Comparison of ENCODE assay signal across 10 cellular contexts in genomic region chr11:129373489-129373953, GRCh38. TPM values are rescaled to one million over a fixed set of nuclear protein-coding genes. Genes with fewer than 3 reads are reported as not detected.
DNase-seq lines count a peak whose midpoint lies in the region; ATAC-seq and TF ChIP-seq lines count a peak whose summit lies in the region.
"Had no signal": no experiment of that assay in that cellular context is flagged by ENCODE, and none has a peak within 500 bp of the region (broad histone marks: within the 10 kb centered on the region; RNA-seq: fewer than 3 reads in every experiment).

No MANE protein-coding gene starts in this region.

- TF ChIP-seq CTCF in AG10803 (conservative IDR thresholded peaks at IDR 0.05; ENCODE audit: low read length): no peak
- no peak for TF ChIP-seq CTCF in epithelial cell of proximal tubule (conservative IDR thresholded peaks at IDR 0.05; ENCODE audit: low read depth, low read length)
- no peak for TF ChIP-seq CTCF in neural cell (IDR thresholded peaks at IDR 0.05; ENCODE audit: poor library complexity, severe bottlenecking)

- H3K36me3 Mint-ChIP-seq in activated CD8-positive, alpha-beta T cell treated with anti-CD3 and anti-CD28 coated beads, Interleukin-2, amount 10 ng/mL, durations not matched to agents 7 days and 5 days (ENCODE audit: low read depth): no peaks in the 10 kb centered on the region

- peaks cover 82% of the 10 kb centered on the region for H3K27me3 Mint-ChIP-seq in activated CD8-positive, alpha-beta T cell treated with anti-CD3 and anti-CD28 coated beads, Interleukin-2, amount 10 ng/mL, durations not matched to agents 7 days and 5 days (ENCODE audit: low read depth)

- H3K4me1 ChIP-seq in HUES6 (ENCODE audit: control insufficient read depth, insufficient read depth, low read length): peaks cover 21% of the 10 kb centered on the region

- H4K20me1 ChIP-seq in neural cell (ENCODE audit: insufficient read depth): no peaks in the 10 kb centered on the region

- TF ChIP-seq RAD21 in neural cell (conservative IDR thresholded peaks at IDR 0.05): no peak

- no peaks in the 10 kb centered on the region for H3K79me2 ChIP-seq in neural cell (replicated peaks; ENCODE audit: insufficient read depth, low read length)

- no peak overlapping the region for H3K9ac ChIP-seq in HUES6 (ENCODE audit: low read length)
- no peak overlapping the region for H3K9ac ChIP-seq in neural cell (ENCODE audit: low read length)

- no peak overlapping the region for H3K4me3 Mint-ChIP-seq in activated CD8-positive, alpha-beta T cell treated with anti-CD3 and anti-CD28 coated beads, Interleukin-2, amount 10 ng/mL, durations not matched to agents 7 days and 5 days

- ATAC-seq in activated CD8-positive, alpha-beta T cell treated with anti-CD3 and anti-CD28 coated beads, Interleukin-2, amount 10 ng/mL, durations not matched to agents 7 days and 5 days: no peak

- peaks cover 26% of the 10 kb centered on the region for H3K4me1 Mint-ChIP-seq in activated CD8-positive, alpha-beta T cell treated with anti-CD3 and anti-CD28 coated beads, Interleukin-2, amount 10 ng/mL, durations not matched to agents 7 days and 5 days (ENCODE audit: low read depth)

- H3K9me3 Mint-ChIP-seq in activated CD8-positive, alpha-beta T cell treated with anti-CD3 and anti-CD28 coated beads, Interleukin-2, amount 10 ng/mL, durations not matched to agents 7 days and 5 days (ENCODE audit: insufficient read depth): no peaks in the 10 kb centered on the region

- H3K4me2 ChIP-seq in neural cell (ENCODE audit: low read length): no peak overlapping the region

- peaks cover 98% of the 10 kb centered on the region for H3K27me3 ChIP-seq in HUES6 (ENCODE audit: control insufficient read depth, insufficient read depth, low read length)
- peaks cover 97% of the 10 kb centered on the region for H3K27me3 ChIP-seq in neural cell (ENCODE audit: insufficient read depth, low read depth, low read length)

- no peak overlapping the region for H2AFZ ChIP-seq in neural cell (ENCODE audit: low read depth, low read length)

- CTCF ChIA-PET in activated CD8-positive, alpha-beta T cell treated with anti-CD3 and anti-CD28 coated beads, Interleukin-2, amount 10 ng/mL, durations not matched to agents 7 days and 5 days (lab: Charles Lee): no interaction called here

- DNase-seq in AG10803 (ENCODE audit: low read depth) (peak; percentile 19), epithelial cell of proximal tubule (ENCODE audit: low read depth) (no peak), HuH-7 (ENCODE audit: low spot score) (no peak), GM19238 (ENCODE audit: insufficient read length, low spot score) (no peak), NCI-H2107 treated with DMSO at 0.1 percent for 48 hours (lab: John Stamatoyannopoulos, UW; ENCODE audit: unreplicated experiment) (no peak)
- no peak for DNase-seq in activated CD8-positive, alpha-beta T cell treated with anti-CD3 and anti-CD28 coated beads, Interleukin-2, amount 10 ng/mL, durations not matched to agents 7 days and 5 days
- DNase-seq: effector CD4-positive, alpha-beta T cell had no signal

- no peak overlapping the region for H3K27ac Mint-ChIP-seq in activated CD8-positive, alpha-beta T cell treated with anti-CD3 and anti-CD28 coated beads, Interleukin-2, amount 10 ng/mL, durations not matched to agents 7 days and 5 days

- H3K27ac ChIP-seq in HUES6 (ENCODE audit: low read depth, low read length) (no peak overlapping the region), neural cell (ENCODE audit: low read length) (no peak overlapping the region)

- TF ChIP-seq EP300 in neural cell (conservative IDR thresholded peaks at IDR 0.05; ENCODE audit: poor library complexity, severe bottlenecking): no peak

- POLR2A ChIA-PET in activated CD8-positive, alpha-beta T cell treated with anti-CD3 and anti-CD28 coated beads, Interleukin-2, amount 10 ng/mL, durations not matched to agents 7 days and 5 days (lab: Charles Lee): no interaction called here

- no peaks in the 10 kb centered on the region for H3K9me2 ChIP-seq in neural cell (ENCODE audit: insufficient read depth, low read length)

- H3K4me3 ChIP-seq in AG10803 (ENCODE audit: low read length) (peak overlapping the region; percentile 29), HUES6 (ENCODE audit: low read depth, low read length) (peak overlapping the region; percentile 61), epithelial cell of proximal tubule (ENCODE audit: low read depth, low read length) (peak overlapping the region; percentile 68), neural cell (ENCODE audit: low read length) (peak overlapping the region; percentile 56)

- H3F3A ChIP-seq in neural cell (ENCODE audit: insufficient read depth, low read length, poor library complexity, severe bottlenecking): no peaks in the 10 kb centered on the region

- H3K9me3 ChIP-seq in HUES6 (ENCODE audit: control insufficient read depth, insufficient read depth, low read depth, low read length): no peaks in the 10 kb centered on the region
- H3K9me3 ChIP-seq in neural cell (ENCODE audit: low read length): no peaks in the 10 kb centered on the region

- H3K36me3 ChIP-seq in HUES6 (ENCODE audit: control insufficient read depth, insufficient read depth, low read length): no peaks in the 10 kb centered on the region
- H3K36me3 ChIP-seq in neural cell (ENCODE audit: insufficient read depth, low read length): no peaks in the 10 kb centered on the region

TF ChIP-seq in neural cell, 6 proteins besides CTCF, POLR2A, EP300 and RAD21:
- TF ChIP-seq TAF1 (IDR thresholded peaks at IDR 0.05; ENCODE audit: low read depth) (no peak), MXI1 (conservative IDR thresholded peaks at IDR 0.05; ENCODE audit: poor library complexity, severe bottlenecking) (no peak), POLR2AphosphoS5 (IDR thresholded peaks at IDR 0.05) (no peak), EZH2 (IDR thresholded peaks at IDR 0.05; ENCODE audit: borderline replicate concordance, insufficient read depth, low read length, poor library complexity, severe bottlenecking) (no peak), SMC3 (conservative IDR thresholded peaks at IDR 0.05; ENCODE audit: poor library complexity) (no peak)
- TF ChIP-seq, protein P1, sequence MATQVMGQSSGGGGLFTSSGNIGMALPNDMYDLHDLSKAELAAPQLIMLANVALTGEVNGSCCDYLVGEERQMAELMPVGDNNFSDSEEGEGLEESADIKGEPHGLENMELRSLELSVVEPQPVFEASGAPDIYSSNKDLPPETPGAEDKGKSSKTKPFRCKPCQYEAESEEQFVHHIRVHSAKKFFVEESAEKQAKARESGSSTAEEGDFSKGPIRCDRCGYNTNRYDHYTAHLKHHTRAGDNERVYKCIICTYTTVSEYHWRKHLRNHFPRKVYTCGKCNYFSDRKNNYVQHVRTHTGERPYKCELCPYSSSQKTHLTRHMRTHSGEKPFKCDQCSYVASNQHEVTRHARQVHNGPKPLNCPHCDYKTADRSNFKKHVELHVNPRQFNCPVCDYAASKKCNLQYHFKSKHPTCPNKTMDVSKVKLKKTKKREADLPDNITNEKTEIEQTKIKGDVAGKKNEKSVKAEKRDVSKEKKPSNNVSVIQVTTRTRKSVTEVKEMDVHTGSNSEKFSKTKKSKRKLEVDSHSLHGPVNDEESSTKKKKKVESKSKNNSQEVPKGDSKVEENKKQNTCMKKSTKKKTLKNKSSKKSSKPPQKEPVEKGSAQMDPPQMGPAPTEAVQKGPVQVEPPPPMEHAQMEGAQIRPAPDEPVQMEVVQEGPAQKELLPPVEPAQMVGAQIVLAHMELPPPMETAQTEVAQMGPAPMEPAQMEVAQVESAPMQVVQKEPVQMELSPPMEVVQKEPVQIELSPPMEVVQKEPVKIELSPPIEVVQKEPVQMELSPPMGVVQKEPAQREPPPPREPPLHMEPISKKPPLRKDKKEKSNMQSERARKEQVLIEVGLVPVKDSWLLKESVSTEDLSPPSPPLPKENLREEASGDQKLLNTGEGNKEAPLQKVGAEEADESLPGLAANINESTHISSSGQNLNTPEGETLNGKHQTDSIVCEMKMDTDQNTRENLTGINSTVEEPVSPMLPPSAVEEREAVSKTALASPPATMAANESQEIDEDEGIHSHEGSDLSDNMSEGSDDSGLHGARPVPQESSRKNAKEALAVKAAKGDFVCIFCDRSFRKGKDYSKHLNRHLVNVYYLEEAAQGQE (IDR thresholded peaks at IDR 0.05; ENCODE audit: borderline replicate concordance): no peak

RNA-seq across cellular contexts. Expression of gene BARX2, which starts 2.1 kb away (rescaled TPM):
- 0.22 and 0.40 TPM in 2 replicates for total RNA-seq in epithelial cell of proximal tubule
- not detected in 2 replicates for polyA plus RNA-seq in neural cell
- polyA minus RNA-seq in neural cell: not detected in 2 replicates
- not detected for total RNA-seq in activated CD8-positive, alpha-beta T cell treated with anti-CD3 and anti-CD28 coated beads, Interleukin-2, amount 10 ng/mL, durations not matched to agents 7 days and 5 days
- total RNA-seq: skeletal muscle tissue had no signal
